ENCODE assay signal across 1 cellular context in genomic region chr3:156673732-156674045, GRCh38.
TF ChIP-seq lines count a peak whose summit lies in the region.

No MANE protein-coding gene starts in this region.

TF ChIP-seq in HepG2, 621 proteins besides CTCF, POLR2A, EP300 and RAD21 (continued from another document):
- TF ChIP-seq MEIS1 (CRISPR knock-in tag; IDR thresholded peaks at IDR 0.05; ENCODE audit: borderline replicate concordance), result no peak
- no peak for TF ChIP-seq TAF1 (CRISPR knock-in tag; IDR thresholded peaks at IDR 0.05)
- TF ChIP-seq ZNF558 (CRISPR knock-in tag; IDR thresholded peaks at IDR 0.05; ENCODE audit: borderline replicate concordance), result no peak
- peak; percentile 23; the same call in 1 of the 2 replicates for TF ChIP-seq ZNF33B (CRISPR knock-in tag; IDR thresholded peaks at IDR 0.05)
- 0 out of 2 replicates have a peak, but pooled peaks have one; percentile 8 for TF ChIP-seq PBX2 (CRISPR knock-in tag; IDR thresholded peaks at IDR 0.05)
- TF ChIP-seq TERF1 (CRISPR knock-in tag; IDR thresholded peaks at IDR 0.05), result no peak
- TF ChIP-seq IKZF4 (CRISPR knock-in tag; IDR thresholded peaks at IDR 0.05; ENCODE audit: borderline replicate concordance, low read depth, not compliant biosample characterization), result peak; percentile 15
- TF ChIP-seq USF2 (IDR thresholded peaks at IDR 0.05; ENCODE audit: low read depth, low read length), result no peak
- TF ChIP-seq USF2 (CRISPR knock-in tag; IDR thresholded peaks at IDR 0.05; ENCODE audit: borderline replicate concordance), result no peak
- TF ChIP-seq FOXA3 (CRISPR knock-in tag; IDR thresholded peaks at IDR 0.05), result no peak
- TF ChIP-seq ZNF879 (CRISPR knock-in tag; IDR thresholded peaks at IDR 0.05), result no peak
- no peak for TF ChIP-seq ZNF576 (CRISPR knock-in tag; IDR thresholded peaks at IDR 0.05)
